10 cellular contexts compared by ENCODE assay signal in the genomic region with DNA sequence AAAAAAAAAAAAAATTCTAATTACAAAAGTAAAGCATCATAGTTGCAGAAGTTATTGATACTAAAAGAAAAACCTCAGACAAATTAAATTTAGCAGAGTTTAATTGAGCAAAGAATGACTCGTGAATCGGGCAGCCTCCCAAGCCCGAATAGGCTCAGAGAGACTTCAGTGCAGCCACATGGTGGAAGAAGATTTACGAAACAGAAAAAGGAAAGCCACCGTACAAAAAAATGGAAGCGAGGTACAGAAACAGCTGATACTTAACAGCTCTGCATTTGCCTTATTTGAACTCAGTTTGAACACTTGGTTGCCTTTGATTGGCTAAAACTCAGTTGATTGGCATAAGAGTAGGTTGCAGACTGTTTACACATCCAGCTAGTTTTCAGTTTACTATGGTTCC. TPM values are rescaled to one million over a fixed set of nuclear protein-coding genes. Genes with fewer than 3 reads are reported as not detected.
DNase-seq lines count a peak whose midpoint lies in the region; ATAC-seq, FAIRE-seq and TF ChIP-seq lines count a peak whose summit lies in the region.
"Had no signal": no experiment of that assay in that cellular context is flagged by ENCODE, and none has a peak within 500 bp of the region (broad histone marks: within the 10 kb centered on the region; RNA-seq: fewer than 3 reads in every experiment).

No MANE protein-coding gene starts in this region.

- peak overlapping the region; percentile 92 for H3K27ac Mint-ChIP-seq in activated naive CD8-positive, alpha-beta T cell

- CTCF ChIA-PET in SK-N-SH (lab: Yijun Ruan, JAX) = no interaction called here

- no peaks in the 10 kb centered on the region for H3K9me3 ChIP-seq in SK-N-SH

- no peaks in the 10 kb centered on the region for H3K9me2 ChIP-seq in SK-N-SH

- H3K79me2 ChIP-seq in SK-N-SH (ENCODE audit: insufficient read depth) = no peaks in the 10 kb centered on the region

- no peaks in the 10 kb centered on the region for H3K4me1 ChIP-seq in SK-N-SH (ENCODE audit: control insufficient read depth in 1 of 2, insufficient read depth in 2 of 2, low read depth in 1 of 2, low read length in 1 of 2)

- no peaks in the 10 kb centered on the region for H3K9me3 Mint-ChIP-seq in activated naive CD8-positive, alpha-beta T cell (ENCODE audit: low read depth)

- peaks cover 11% of the 10 kb centered on the region for H3K36me3 Mint-ChIP-seq in activated naive CD8-positive, alpha-beta T cell

- TF ChIP-seq RAD21 in SK-N-SH (IDR thresholded peaks at IDR 0.05; ENCODE audit: low read length) = no peak

- H2AFZ ChIP-seq in SK-N-SH (ENCODE audit: low read depth) = no peak overlapping the region

- H3K27me3 Mint-ChIP-seq in activated naive CD8-positive, alpha-beta T cell = no peaks in the 10 kb centered on the region

- WGBS in SK-N-SH (ENCODE audit: low lambda C conversion rate) = 70% methylated on average over 6 of the region's 6 CpGs

- no peak for TF ChIP-seq EP300 in SK-N-SH (IDR thresholded peaks at IDR 0.05; ENCODE audit: borderline replicate concordance in 1 of 2, low read depth in 1 of 2, low read length in 1 of 2)

- H3K4me1 Mint-ChIP-seq in activated naive CD8-positive, alpha-beta T cell (ENCODE audit: low read depth) = peaks cover 88% of the 10 kb centered on the region

- H3K9ac ChIP-seq in SK-N-SH = no peak overlapping the region

- no peak overlapping the region for H3K4me3 ChIP-seq in SK-N-SH (ENCODE audit: low read depth in 2 of 2, low read length in 1 of 2)

- H3K27ac ChIP-seq in SK-N-SH (ENCODE audit: low read depth in 2 of 2, low read length in 1 of 2) = no peak overlapping the region

- POLR2A ChIA-PET in SK-N-SH (lab: Yijun Ruan, JAX) = interaction anchor here (1.0 kb wide), 1 partner anchor 11 kb away, joined by 3 read pairs; no protein-coding TSS in a partner anchor

- no peaks in the 10 kb centered on the region for H3F3A ChIP-seq in SK-N-SH (replicated peaks; ENCODE audit: insufficient read depth)

- DNase-seq in activated T-cell treated with anti-CD3 and anti-CD28 coated beads, Interleukin-2, amount 50 U/mL, for 1 hour = peak; percentile 32
- no peak for DNase-seq in activated T-cell treated with anti-CD3 and anti-CD28 coated beads, Interleukin-2, amount 50 U/mL, for 48 hours
- no peak for DNase-seq in stimulated activated naive CD8-positive, alpha-beta T cell treated with anti-CD3 and anti-CD28 coated beads, Interleukin-15, Interleukin-2, amounts not matched to agents 100 U/mL and 50 U/mL, for 24 hours
- DNase-seq in NCI-H2227 treated with DMSO at 0.1 percent for 48 hours (lab: John Stamatoyannopoulos, UW) (no peak), SK-N-SH (no peak), frontal cortex (ENCODE audit: low spot score in 2 of 2) (no peak)
- DNase-seq: mammary epithelial cell had no signal

- no peaks in the 10 kb centered on the region for H3K36me3 ChIP-seq in SK-N-SH (replicated peaks in 1 of 2; ENCODE audit: control insufficient read depth in 1 of 2, insufficient read depth in 2 of 2, low read length in 1 of 2)

- H3K4me2 ChIP-seq in SK-N-SH = no peak overlapping the region

- FAIRE-seq in frontal cortex (lab: Jason Lieb, UNC) = no peak
- FAIRE-seq: TTC549 had no signal

- TF ChIP-seq CTCF in SK-N-SH (IDR thresholded peaks at IDR 0.05) = no peak

- ATAC-seq in HG03342 (IDR thresholded peaks at IDR 0.05; ENCODE audit: unreplicated experiment) = peak; percentile 14
- peak; percentile 17 for ATAC-seq in stimulated activated naive CD8-positive, alpha-beta T cell treated with anti-CD3 and anti-CD28 coated beads, Interleukin-15, Interleukin-2, amounts not matched to agents 100 U/mL and 50 U/mL, for 24 hours

- H4K20me1 ChIP-seq in SK-N-SH (ENCODE audit: insufficient read depth) = no peaks in the 10 kb centered on the region

- no peaks in the 10 kb centered on the region; the same call in 1 of the 2 replicates for H3K27me3 ChIP-seq in SK-N-SH (ENCODE audit: insufficient read depth)

- peak overlapping the region; percentile 88 for H3K4me3 Mint-ChIP-seq in activated naive CD8-positive, alpha-beta T cell

TF ChIP-seq in SK-N-SH, 30 proteins besides CTCF, POLR2A, EP300 and RAD21:
- no peak for TF ChIP-seq IRF3 (IDR thresholded peaks at IDR 0.05; ENCODE audit: low read depth, low read length)
- TF ChIP-seq ELF1 (IDR thresholded peaks at IDR 0.05) = no peak
- TF ChIP-seq TEAD4 (IDR thresholded peaks at IDR 0.05; ENCODE audit: borderline replicate concordance, insufficient read depth) = no peak
- TF ChIP-seq USF2 (IDR thresholded peaks at IDR 0.05; ENCODE audit: borderline replicate concordance, low read depth, low read length) = no peak
- no peak for TF ChIP-seq RFX5 (IDR thresholded peaks at IDR 0.05; ENCODE audit: low read length)
- no peak for TF ChIP-seq SIN3A (IDR thresholded peaks at IDR 0.05; ENCODE audit: borderline replicate concordance, low read depth, low read length)
- TF ChIP-seq EZH2phosphoT487 (IDR thresholded peaks at IDR 0.05; ENCODE audit: borderline replicate concordance, low read depth) = no peak
- no peak for TF ChIP-seq GATA2 (CRISPR knock-in tag; IDR thresholded peaks at IDR 0.05)
- no peak for TF ChIP-seq GABPA (IDR thresholded peaks at IDR 0.05; ENCODE audit: low read depth)
- TF ChIP-seq ZBTB33 (IDR thresholded peaks at IDR 0.05; ENCODE audit: borderline replicate concordance, low read depth) = no peak
- TF ChIP-seq MAX (IDR thresholded peaks at IDR 0.05; ENCODE audit: low read depth) = no peak
- no peak for TF ChIP-seq FOSL2 (IDR thresholded peaks at IDR 0.05; ENCODE audit: borderline replicate concordance, low read depth)

RNA-seq across cellular contexts. Expression of gene TTC9, which starts 12.9 kb away (rescaled TPM):
- polyA plus RNA-seq in SK-N-SH (2012; rRNA removed) = 0.29 and 0.33 TPM in 2 replicates
- 0.33 and 0.58 TPM in 2 replicates for polyA plus RNA-seq in SK-N-SH (2012; cell fraction: cytosol; rRNA removed)
- polyA plus RNA-seq in SK-N-SH (2012; cell fraction: nucleus; rRNA removed) = 0.19 and 0.25 TPM in 2 replicates
- total RNA-seq in frontal cortex = 14.7 TPM

RNA-seq across cellular contexts. Expression of gene MED6, which starts 54.2 kb away (rescaled TPM):
- 24.2 and 31.1 TPM in 2 replicates for polyA plus RNA-seq in SK-N-SH (2012; rRNA removed)
- 34.3 and 46.5 TPM in 2 replicates for polyA plus RNA-seq in SK-N-SH (2012; cell fraction: cytosol; rRNA removed)
- polyA plus RNA-seq in SK-N-SH (2012; cell fraction: nucleus; rRNA removed) = 19.1 and 33.8 TPM in 2 replicates
- total RNA-seq in frontal cortex = 49.7 TPM
